ENCODE assay signal across 26 cellular contexts in genomic region chr18:47689386-47689785, GRCh38.
DNase-seq lines count a peak whose midpoint lies in the region; ATAC-seq and TF ChIP-seq lines count a peak whose summit lies in the region.
"Had no signal": no experiment of that assay in that cellular context is flagged by ENCODE, and none has a peak within 500 bp of the region (broad histone marks: within the 10 kb centered on the region; RNA-seq: fewer than 3 reads in every experiment).

No MANE protein-coding gene starts in this region.

- no peak overlapping the region for H3K9ac ChIP-seq in HUES48 (ENCODE audit: low read depth, low read length)

- CTCF ChIA-PET in A673 (lab: Charles Lee): no interaction called here

- POLR2A ChIA-PET in A673 (lab: Charles Lee; ENCODE audit: low non-redundant PET): no interaction called here

- BruUV-seq in A673 (replicated peaks; lab: Mats Ljungman, UMichigan): no TSS peak

- H3K9me3 ChIP-seq in A673 (ENCODE audit: low read depth, low read length, poor library complexity, severe bottlenecking) (no peaks in the 10 kb centered on the region), HUES48 (ENCODE audit: control insufficient read depth, insufficient read depth, low read length) (no peaks in the 10 kb centered on the region)
- H3K9me3 ChIP-seq: BE2C, MG63, SJSA1 had no signal

- no peak overlapping the region for H3K27ac ChIP-seq in A673 (ENCODE audit: low read depth, low read length, poor library complexity, severe bottlenecking)
- peak overlapping the region; percentile 7 for H3K27ac ChIP-seq in HUES48 (ENCODE audit: low read depth, low read length)
- H3K27ac ChIP-seq: 22Rv1, SJSA1 had no signal

- peaks cover 33% of the 10 kb centered on the region for H3K27me3 ChIP-seq in A673 (replicated peaks; ENCODE audit: insufficient read depth, low read depth, low read length, poor library complexity)
- H3K27me3 ChIP-seq in HUES48 (ENCODE audit: control insufficient read depth, insufficient read depth, low read length): no peaks in the 10 kb centered on the region
- H3K27me3 ChIP-seq: BE2C, MG63, SJSA1 had no signal

- intact Hi-C loops in A673 (cut with micrococcal nuclease; ENCODE audit: unreplicated experiment): no loop called here

- H3K36me3 ChIP-seq in A673 (ENCODE audit: insufficient read depth, low read length, poor library complexity, severe bottlenecking): no peaks in the 10 kb centered on the region
- no peaks in the 10 kb centered on the region for H3K36me3 ChIP-seq in HUES48 (ENCODE audit: control insufficient read depth, insufficient read depth, low read length)
- H3K36me3 ChIP-seq: BE2C, MG63, SJSA1 had no signal

- ATAC-seq in GM21423 (IDR thresholded peaks at IDR 0.05; ENCODE audit: unreplicated experiment) (no peak), HG02588 (IDR thresholded peaks at IDR 0.05; ENCODE audit: unreplicated experiment) (no peak)

- no peak for TF ChIP-seq CTCF in A673 (conservative IDR thresholded peaks at IDR 0.05; ENCODE audit: low read depth, low read length)

- no peaks in the 10 kb centered on the region for H3K4me1 ChIP-seq in A673 (ENCODE audit: insufficient read depth, low read length, poor library complexity, severe bottlenecking)
- peaks cover 5% of the 10 kb centered on the region; the same call in 1 of the 2 replicates for H3K4me1 ChIP-seq in HUES48 (ENCODE audit: control insufficient read depth, insufficient read depth, low read length)
- H3K4me1 ChIP-seq: BE2C, SJSA1 had no signal

- H3K4me3 ChIP-seq in A673 (ENCODE audit: low read depth, low read length, poor library complexity, severe bottlenecking): no peak overlapping the region
- H3K4me3 ChIP-seq in HUES48 (ENCODE audit: low read depth, low read length): no peak overlapping the region
- H3K4me3 ChIP-seq: MG63, SJSA1 had no signal

- DNase-seq in A673 (ENCODE audit: low spot score) (peak; percentile 36), ecto neural progenitor cell (ENCODE audit: low spot score) (peak; percentile 59), iPS-NIHi7 (ENCODE audit: extremely low spot score) (peak; percentile 71), globus pallidus (ENCODE audit: low spot score) (no peak), DMS53 (lab: John Stamatoyannopoulos, UW) (no peak)
- DNase-seq: ACHN, BE2C, Calu3, DND-41, GOT3, IMR-90, KG1, MG63, NCI-H1048, NCI-H1417, NCI-H1694, NCI-H2029 treated with DMSO at 0.1 percent for 48 hours, NCI-H446 treated with DMSO at 0.1 percent for 48 hours, NCI-H526, Right ventricle myocardium superior, RPMI8226 had no signal

Comparison
In these comparisons a context has a peak if more than half of its experiments do, and no peak if none do; other contexts are left out.
1. DNase-seq: peak in A673 (single experiment), ecto neural progenitor cell (single experiment) and iPS-NIHi7 (single experiment); none in globus pallidus (single experiment) and DMS53 (single experiment).